In the genomic region with DNA sequence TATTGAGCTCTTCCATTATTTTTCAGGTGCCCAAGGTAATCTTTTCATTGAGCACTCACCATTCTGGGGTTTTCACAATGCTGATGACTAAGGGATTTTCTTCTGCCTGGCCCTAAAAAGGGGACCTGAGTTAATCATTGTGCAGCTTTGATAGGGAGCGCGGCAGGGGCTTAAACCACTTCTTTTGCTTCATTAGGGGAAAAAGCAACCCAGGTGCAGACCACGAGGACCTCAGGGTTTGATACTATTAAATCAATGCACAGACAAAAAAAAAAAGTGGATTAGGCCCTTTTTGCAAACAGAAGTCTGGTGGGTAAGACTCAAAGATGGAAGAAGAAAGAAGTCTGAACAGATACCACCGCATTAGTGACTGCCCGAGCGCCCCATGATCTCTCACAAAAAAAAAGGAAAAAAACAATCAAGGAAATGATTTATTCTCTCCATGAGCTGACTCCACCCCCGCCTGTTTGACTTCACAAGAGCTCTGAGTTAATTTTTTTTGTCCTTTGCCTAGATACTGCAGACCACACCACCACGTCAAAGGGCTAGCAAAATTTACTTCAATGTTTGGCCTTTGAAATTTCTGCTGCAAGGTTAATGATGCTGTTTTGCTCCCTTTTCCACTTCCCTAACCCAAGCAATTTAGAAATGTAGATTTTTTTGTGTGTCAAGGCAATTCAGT, we compare ENCODE assay signal across 26 cellular contexts.
"Had no signal": no experiment of that assay in that cellular context is flagged by ENCODE, and none has a peak within 500 bp of the region (broad histone marks: within the 10 kb centered on the region; RNA-seq: fewer than 3 reads in every experiment).

No MANE protein-coding gene starts in this region.

- H3K4me1 ChIP-seq: adrenal gland, ascending aorta, foreskin keratinocyte, left ventricle myocardium inferior, psoas muscle, testis, vagina had no signal

- H3K27ac Mint-ChIP-seq: activated T-cell treated with anti-CD3 and anti-CD28 coated beads, Interleukin-2, amount 50 U/mL, for 24 hours; activated T-helper 17 cell treated with anti-CD3 and anti-CD28 coated beads, Interleukin-2, amount 50 U/mL, for 72 hours; natural killer cell; type B pancreatic cell had no signal

- H3K9me3 Mint-ChIP-seq: activated T-cell treated with anti-CD3 and anti-CD28 coated beads, Interleukin-2, amount 50 U/mL, for 24 hours; activated T-helper 17 cell treated with anti-CD3 and anti-CD28 coated beads, Interleukin-2, amount 50 U/mL, for 72 hours; type B pancreatic cell had no signal

- ATAC-seq: activated T-helper 17 cell treated with anti-CD3 and anti-CD28 coated beads, Interleukin-2, amount 50 U/mL, for 72 hours; foreskin keratinocyte; natural killer cell; psoas muscle; right cardiac atrium had no signal

- H3K4me1 Mint-ChIP-seq: activated T-helper 17 cell treated with anti-CD3 and anti-CD28 coated beads, Interleukin-2, amount 50 U/mL, for 72 hours; natural killer cell had no signal

- H3K36me3 ChIP-seq: adrenal gland, ascending aorta, brain microvascular endothelial cell, left ventricle myocardium inferior, neutrophil, ovary, vagina had no signal

- H3K27me3 ChIP-seq: adrenal gland, ascending aorta, brain microvascular endothelial cell, neutrophil, ovary, testis, vagina had no signal

- DNase-seq: activated CD4-positive, alpha-beta T cell treated with anti-CD3 and anti-CD28 coated beads for 1 hour; activated CD4-positive, alpha-beta T cell treated with anti-CD3 and anti-CD28 coated beads, Interleukin-2, amount 50 U/mL, for 1 hour; activated CD8-positive, alpha-beta memory T cell treated with anti-CD3 and anti-CD28 coated beads for 24 hours; activated CD8-positive, alpha-beta memory T cell treated with anti-CD3 and anti-CD28 coated beads, Interleukin-2, amount 50 U/mL, for 4 hours; activated T-cell treated with anti-CD3 and anti-CD28 coated beads, Interleukin-2, amount 50 U/mL, for 24 hours; adrenal gland; brain microvascular endothelial cell; caudate nucleus; dermis blood vessel endothelial cell; effector CD8-positive, alpha-beta T cell; foreskin keratinocyte; hippocampal formation; kidney glomerular epithelial cell; left ventricle myocardium inferior; natural killer cell; ovary; psoas muscle; right cardiac atrium; stimulated activated CD4-positive, alpha-beta T cell treated with anti-CD3 and anti-CD28 coated beads, Interleukin-12 subunit alpha, Interleukin-12 subunit beta, amount 100 ng/mL, for 4 hours; T-helper 9 cell; testis had no signal

- H3K9me3 ChIP-seq: adrenal gland, ascending aorta, left ventricle myocardium inferior, neutrophil, ovary, psoas muscle, testis, vagina had no signal

- H3K4me3 Mint-ChIP-seq: activated T-cell treated with anti-CD3 and anti-CD28 coated beads, Interleukin-2, amount 50 U/mL, for 24 hours; activated T-helper 17 cell treated with anti-CD3 and anti-CD28 coated beads, Interleukin-2, amount 50 U/mL, for 72 hours; natural killer cell; type B pancreatic cell had no signal

- H3K27me3 Mint-ChIP-seq: activated T-cell treated with anti-CD3 and anti-CD28 coated beads, Interleukin-2, amount 50 U/mL, for 24 hours; activated T-helper 17 cell treated with anti-CD3 and anti-CD28 coated beads, Interleukin-2, amount 50 U/mL, for 72 hours had no signal

- H3K27ac ChIP-seq: adrenal gland, ascending aorta, brain microvascular endothelial cell, foreskin keratinocyte, left ventricle myocardium inferior, neutrophil, ovary, psoas muscle, testis, vagina had no signal

- H3K36me3 Mint-ChIP-seq: natural killer cell, type B pancreatic cell had no signal

- H3K4me3 ChIP-seq: adrenal gland, ascending aorta, left ventricle myocardium inferior, ovary, psoas muscle, testis, vagina had no signal
